8 cellular contexts compared by ENCODE assay signal in genomic region chr3:3800076-3800448, GRCh38. TPM values are rescaled to one million over a fixed set of nuclear protein-coding genes. Genes with fewer than 3 reads are reported as not detected.
DNase-seq lines count a peak whose midpoint lies in the region; ATAC-seq and TF ChIP-seq lines count a peak whose summit lies in the region.

No MANE protein-coding gene starts in this region.

- no peaks in the 10 kb centered on the region for H3K36me3 ChIP-seq in ascending aorta

- H3K4me1 ChIP-seq in ascending aorta, result peaks cover 0 to 3% of the 10 kb centered on the region in 2 donors

- no peak for TF ChIP-seq CTCF in ascending aorta (IDR thresholded peaks at IDR 0.05)

- H3K9me3 Mint-ChIP-seq in stimulated activated naive CD8-positive, alpha-beta T cell treated with anti-CD3 and anti-CD28 coated beads, Interleukin-15, amount 100 ng/mL, for 72 hours, result no peaks in the 10 kb centered on the region

- H3K27ac ChIP-seq in ascending aorta, result peak overlapping the region in 1 of 2 donors; percentile 53

- H3K27me3 Mint-ChIP-seq in stimulated activated naive CD8-positive, alpha-beta T cell treated with anti-CD3 and anti-CD28 coated beads, Interleukin-15, amount 100 ng/mL, for 72 hours, result peaks cover 19% of the 10 kb centered on the region

- peak; percentile 50 for ATAC-seq in left colon
- no peak for ATAC-seq in stimulated activated naive CD8-positive, alpha-beta T cell treated with anti-CD3 and anti-CD28 coated beads, Interleukin-15, amount 100 ng/mL, for 72 hours
- no peak for ATAC-seq in HG03520 (IDR thresholded peaks at IDR 0.05; ENCODE audit: unreplicated experiment)

- H3K27me3 ChIP-seq in ascending aorta, result no peaks in the 10 kb centered on the region

- H3K9me3 ChIP-seq in ascending aorta, result no peaks in the 10 kb centered on the region

- H3K4me3 Mint-ChIP-seq in stimulated activated naive CD8-positive, alpha-beta T cell treated with anti-CD3 and anti-CD28 coated beads, Interleukin-15, amount 100 ng/mL, for 72 hours, result peak overlapping the region; percentile 92 to 95

- peak; percentile 6 for DNase-seq in NCI-H345 (lab: John Stamatoyannopoulos, UW)
- DNase-seq in NCI-H345 treated with DMSO at 0.1 percent for 48 hours (lab: John Stamatoyannopoulos, UW; ENCODE audit: unreplicated experiment), result no peak
- no peak for DNase-seq in ascending aorta (ENCODE audit: low spot score in 2 of 2)
- DNase-seq in left colon, result peak in 1 of 2 donors; percentile 16
- peak; percentile 17 to 23 for DNase-seq in stimulated activated naive CD8-positive, alpha-beta T cell treated with anti-CD3 and anti-CD28 coated beads, Interleukin-15, amount 100 ng/mL, for 72 hours
- DNase-seq in HEK293T (ENCODE audit: extremely low spot score), result no peak
- DNase-seq in T1000 (lab: John Stamatoyannopoulos, UW), result no peak

- CTCF ChIA-PET in HEK293T (lab: Yijun Ruan, JAX), result no interaction called here

- peak overlapping the region; percentile 88 to 89 for H3K27ac Mint-ChIP-seq in stimulated activated naive CD8-positive, alpha-beta T cell treated with anti-CD3 and anti-CD28 coated beads, Interleukin-15, amount 100 ng/mL, for 72 hours

- POLR2A ChIA-PET in HEK293T (lab: Yijun Ruan, JAX), result no interaction called here

- peaks cover 22% of the 10 kb centered on the region for H3K4me1 Mint-ChIP-seq in stimulated activated naive CD8-positive, alpha-beta T cell treated with anti-CD3 and anti-CD28 coated beads, Interleukin-15, amount 100 ng/mL, for 72 hours

- peak overlapping the region; percentile 59 to 70 for H3K4me3 ChIP-seq in ascending aorta

- intact Hi-C loops in ascending aorta (cut with DNase I) (no loop called here), left colon (cut with DNase I, micrococcal nuclease) (no loop called here)

TF ChIP-seq in HEK293T, 16 proteins besides CTCF, POLR2A, EP300 and RAD21:
- TF ChIP-seq HDGF (IDR thresholded peaks at IDR 0.05; ENCODE audit: borderline replicate concordance) (no peak), FOXM1 (IDR thresholded peaks at IDR 0.05; ENCODE audit: borderline replicate concordance) (no peak), CTBP1 (IDR thresholded peaks at IDR 0.05; ENCODE audit: borderline replicate concordance) (no peak), PKNOX1 (IDR thresholded peaks at IDR 0.05) (no peak), ARNT (IDR thresholded peaks at IDR 0.05) (no peak), FOXK2 (IDR thresholded peaks at IDR 0.05) (no peak), LEF1 (IDR thresholded peaks at IDR 0.05; ENCODE audit: borderline replicate concordance) (no peak), SUZ12 (IDR thresholded peaks at IDR 0.05) (no peak), ZNF384 (IDR thresholded peaks at IDR 0.05) (no peak), NFRKB (IDR thresholded peaks at IDR 0.05) (no peak), L3MBTL2 (conservative IDR thresholded peaks at IDR 0.05) (no peak), TARDBP (IDR thresholded peaks at IDR 0.05) (no peak), FOXA1 (IDR thresholded peaks at IDR 0.05) (no peak), SP1 (IDR thresholded peaks at IDR 0.05) (no peak), BHLHE40 (IDR thresholded peaks at IDR 0.05; ENCODE audit: borderline replicate concordance) (no peak), ELF4 (IDR thresholded peaks at IDR 0.05) (no peak)

RNA-seq across cellular contexts. Expression of gene LRRN1, which starts 0.8 kb away (rescaled TPM):
- 0.53 TPM for total RNA-seq in ascending aorta
- 1 to 10 TPM in 1 of 2 donors, under 1 TPM in 1; 0.56 to 1.0 TPM for total RNA-seq in left colon

Comparison
In these comparisons a context has a peak if more than half of its experiments do, and no peak if none do; other contexts are left out.
1. DNase-seq: peak in NCI-H345 (single experiment) and stimulated activated naive CD8-positive, alpha-beta T cell treated with anti-CD3 and anti-CD28 coated beads, Interleukin-15, amount 100 ng/mL, for 72 hours (2 of 2); none in NCI-H345 treated with DMSO at 0.1 percent for 48 hours (single experiment), ascending aorta (0 of 2), HEK293T (single experiment) and T1000 (single experiment).